Comparison of ENCODE assay signal across 19 cellular contexts in genomic region chr1:174206148-174206826, GRCh38. TPM values are rescaled to one million over a fixed set of nuclear protein-coding genes. Genes with fewer than 3 reads are reported as not detected.
DNase-seq lines count a peak whose midpoint lies in the region; ATAC-seq, FAIRE-seq and TF ChIP-seq lines count a peak whose summit lies in the region.
"Had no signal": no experiment of that assay in that cellular context is flagged by ENCODE, and none has a peak within 500 bp of the region (broad histone marks: within the 10 kb centered on the region; RNA-seq: fewer than 3 reads in every experiment).

No MANE protein-coding gene starts in this region.

- no peak for ATAC-seq in GM21381 (IDR thresholded peaks at IDR 0.05; ENCODE audit: unreplicated experiment)
- ATAC-seq: A549, foreskin keratinocyte had no signal

- peaks cover 30% of the 10 kb centered on the region for H3K79me2 ChIP-seq in astrocyte (ENCODE audit: insufficient read depth, low read length)

- H3K36me3 ChIP-seq in astrocyte (ENCODE audit: insufficient read depth, low read length) (no peaks in the 10 kb centered on the region), neutrophil (no peaks in the 10 kb centered on the region)
- H3K36me3 ChIP-seq: HAP-1, uterus had no signal

- peaks cover 43% of the 10 kb centered on the region for H3K36me3 Mint-ChIP-seq in activated CD4-positive, alpha-beta T cell treated with anti-CD3 and anti-CD28 coated beads, Interleukin-2, amount 10 ng/mL, durations not matched to agents 7 days and 5 days (ENCODE audit: low read depth)
- H3K36me3 Mint-ChIP-seq in astrocyte (ENCODE audit: low read depth, unreplicated experiment), result peaks cover 2% of the 10 kb centered on the region

- no peak for FAIRE-seq in astrocyte (lab: Jason Lieb, UNC)
- FAIRE-seq: A549, GM12891 had no signal

- TF ChIP-seq CTCF in astrocyte (IDR thresholded peaks at IDR 0.05; ENCODE audit: insufficient read depth, low read depth, low read length) (no peak), neutrophil (IDR thresholded peaks at IDR 0.05) (no peak)

- H3K27ac ChIP-seq in astrocyte (ENCODE audit: low read depth, low read length), result no peak overlapping the region
- H3K27ac ChIP-seq in neutrophil, result peak overlapping the region; percentile 59
- H3K27ac ChIP-seq: A549, dorsolateral prefrontal cortex, foreskin keratinocyte, uterus had no signal

- H3K9me3 ChIP-seq in astrocyte (ENCODE audit: insufficient read depth, low read depth, low read length) (no peaks in the 10 kb centered on the region), neutrophil (no peaks in the 10 kb centered on the region)
- H3K9me3 ChIP-seq: uterus had no signal

- peak overlapping the region; percentile 26 for H3K27ac Mint-ChIP-seq in activated CD4-positive, alpha-beta T cell treated with anti-CD3 and anti-CD28 coated beads, Interleukin-2, amount 10 ng/mL, durations not matched to agents 7 days and 5 days
- no peak overlapping the region for H3K27ac Mint-ChIP-seq in astrocyte (ENCODE audit: unreplicated experiment)
- H3K27ac Mint-ChIP-seq: activated CD4-positive, alpha-beta T cell treated with anti-CD3 and anti-CD28 coated beads, Interleukin-2, amount 10 ng/mL, durations not matched to agents 24 days and 14 days had no signal

- H3K4me3 ChIP-seq in astrocyte (ENCODE audit: insufficient read depth, low read depth, low read length), result no peak overlapping the region
- no peak overlapping the region for H3K4me3 ChIP-seq in neutrophil (ENCODE audit: low read depth in 1 of 2, low read length in 1 of 2)
- H3K4me3 ChIP-seq: A549, dorsolateral prefrontal cortex, HAP-1, uterus had no signal

- no peak overlapping the region for H3K9ac ChIP-seq in astrocyte (ENCODE audit: low read length)

- POLR2A ChIA-PET in activated CD4-positive, alpha-beta T cell treated with anti-CD3 and anti-CD28 coated beads, Interleukin-2, amount 10 ng/mL, durations not matched to agents 7 days and 5 days (lab: Charles Lee), result no interaction called here

- peaks cover 2% of the 10 kb centered on the region for H3K27me3 Mint-ChIP-seq in activated CD4-positive, alpha-beta T cell treated with anti-CD3 and anti-CD28 coated beads, Interleukin-2, amount 10 ng/mL, durations not matched to agents 7 days and 5 days
- H3K27me3 Mint-ChIP-seq in astrocyte (ENCODE audit: low read depth, unreplicated experiment), result no peaks in the 10 kb centered on the region
- H3K27me3 Mint-ChIP-seq: activated CD4-positive, alpha-beta T cell treated with anti-CD3 and anti-CD28 coated beads, Interleukin-2, amount 10 ng/mL, durations not matched to agents 24 days and 14 days had no signal

- in situ Hi-C loops in KBM-7 (cut with MboI; ENCODE audit: low pct_unique_long_range_greater_than_20kb, low sequenced_read_pairs), result no loop called here

- H3K9me3 Mint-ChIP-seq in activated CD4-positive, alpha-beta T cell treated with anti-CD3 and anti-CD28 coated beads, Interleukin-2, amount 10 ng/mL, durations not matched to agents 7 days and 5 days, result peaks cover 28% of the 10 kb centered on the region
- peaks cover 11% of the 10 kb centered on the region for H3K9me3 Mint-ChIP-seq in astrocyte (ENCODE audit: unreplicated experiment)

- H3K4me1 Mint-ChIP-seq in activated CD4-positive, alpha-beta T cell treated with anti-CD3 and anti-CD28 coated beads, Interleukin-2, amount 10 ng/mL, durations not matched to agents 7 days and 5 days, result peaks cover 29% of the 10 kb centered on the region
- H3K4me1 Mint-ChIP-seq in astrocyte (ENCODE audit: low read depth, unreplicated experiment), result peaks cover 4% of the 10 kb centered on the region

- H3K27me3 ChIP-seq in astrocyte (ENCODE audit: insufficient read depth, low read length) (no peaks in the 10 kb centered on the region), neutrophil (no peaks in the 10 kb centered on the region)
- H3K27me3 ChIP-seq: dorsolateral prefrontal cortex, foreskin keratinocyte, uterus had no signal

- no peak for DNase-seq in activated CD4-positive, alpha-beta T cell treated with anti-CD3 and anti-CD28 coated beads, Interleukin-2, amount 10 ng/mL, durations not matched to agents 7 days and 5 days
- DNase-seq in activated CD4-positive, alpha-beta T cell treated with anti-CD3 and anti-CD28 coated beads, Interleukin-2, amount 50 U/mL, for 4 hours, result no peak
- DNase-seq in KBM-7 (peak; percentile 49), astrocyte (ENCODE audit: low read depth) (peak; percentile 36), NCI-H2227 (lab: John Stamatoyannopoulos, UW; ENCODE audit: unreplicated experiment) (no peak), hippocampal formation (lab: John Stamatoyannopoulos, UW) (no peak)
- DNase-seq: activated CD4-positive, alpha-beta T cell treated with anti-CD3 and anti-CD28 coated beads, Interleukin-2, amount 10 ng/mL, durations not matched to agents 24 days and 14 days; DMS53; dorsolateral prefrontal cortex; foreskin keratinocyte; NCI-H82; stimulated activated CD4-positive, alpha-beta T cell treated with anti-CD3 and anti-CD28 coated beads, Interleukin-12 subunit alpha, Interleukin-12 subunit beta, amount 100 ng/mL, for 4 hours; SW 1271; uterus had no signal

- H3K4me3 Mint-ChIP-seq in activated CD4-positive, alpha-beta T cell treated with anti-CD3 and anti-CD28 coated beads, Interleukin-2, amount 10 ng/mL, durations not matched to agents 7 days and 5 days, result no peak overlapping the region
- no peak overlapping the region for H3K4me3 Mint-ChIP-seq in astrocyte (ENCODE audit: unreplicated experiment)
- H3K4me3 Mint-ChIP-seq: activated CD4-positive, alpha-beta T cell treated with anti-CD3 and anti-CD28 coated beads, Interleukin-2, amount 10 ng/mL, durations not matched to agents 24 days and 14 days had no signal

- no peak overlapping the region for H2AFZ ChIP-seq in astrocyte (ENCODE audit: low read depth, low read length)

- CTCF ChIA-PET in activated CD4-positive, alpha-beta T cell treated with anti-CD3 and anti-CD28 coated beads, Interleukin-2, amount 10 ng/mL, durations not matched to agents 7 days and 5 days (lab: Charles Lee), result interaction anchor here (1.9 kb wide), 2 partner anchors 11 to 46 kb away, joined by 4 to 6 read pairs; no protein-coding TSS in a partner anchor

- H3K4me1 ChIP-seq in astrocyte (ENCODE audit: insufficient read depth, low read length) (no peaks in the 10 kb centered on the region), neutrophil (ENCODE audit: control insufficient read depth in 1 of 2, insufficient read depth in 1 of 2, low read depth in 1 of 2, low read length in 1 of 2) (peaks cover 0 to 10% of the 10 kb centered on the region in 2 experiments)
- H3K4me1 ChIP-seq: A549, uterus had no signal

- no peak overlapping the region for H3K4me2 ChIP-seq in astrocyte (ENCODE audit: low read length)
- H3K4me2 ChIP-seq: A549 had no signal

- H4K20me1 ChIP-seq in astrocyte (ENCODE audit: insufficient read depth, low read length), result peaks cover 11% of the 10 kb centered on the region

RNA-seq across cellular contexts. Expression of gene RABGAP1L, which starts 47.0 kb away (rescaled TPM):
- total RNA-seq in activated CD4-positive, alpha-beta T cell treated with anti-CD3 and anti-CD28 coated beads, Interleukin-2, amount 10 ng/mL, durations not matched to agents 7 days and 5 days, result 10 to 100 TPM; 47.4 to 53.3 TPM
- 40.2 and 42.1 TPM in 2 replicates for total RNA-seq in astrocyte

Comparison
In these comparisons a context has a peak if more than half of its experiments do, and no peak if none do; other contexts are left out.
1. DNase-seq: peak in KBM-7 (single experiment) and astrocyte (single experiment); none in activated CD4-positive, alpha-beta T cell treated with anti-CD3 and anti-CD28 coated beads, Interleukin-2, amount 10 ng/mL, durations not matched to agents 7 days and 5 days (single experiment), activated CD4-positive, alpha-beta T cell treated with anti-CD3 and anti-CD28 coated beads, Interleukin-2, amount 50 U/mL, for 4 hours (0 of 2), NCI-H2227 (single experiment) and hippocampal formation (0 of 2).